9 cellular contexts compared by ENCODE assay signal in the genomic region with DNA sequence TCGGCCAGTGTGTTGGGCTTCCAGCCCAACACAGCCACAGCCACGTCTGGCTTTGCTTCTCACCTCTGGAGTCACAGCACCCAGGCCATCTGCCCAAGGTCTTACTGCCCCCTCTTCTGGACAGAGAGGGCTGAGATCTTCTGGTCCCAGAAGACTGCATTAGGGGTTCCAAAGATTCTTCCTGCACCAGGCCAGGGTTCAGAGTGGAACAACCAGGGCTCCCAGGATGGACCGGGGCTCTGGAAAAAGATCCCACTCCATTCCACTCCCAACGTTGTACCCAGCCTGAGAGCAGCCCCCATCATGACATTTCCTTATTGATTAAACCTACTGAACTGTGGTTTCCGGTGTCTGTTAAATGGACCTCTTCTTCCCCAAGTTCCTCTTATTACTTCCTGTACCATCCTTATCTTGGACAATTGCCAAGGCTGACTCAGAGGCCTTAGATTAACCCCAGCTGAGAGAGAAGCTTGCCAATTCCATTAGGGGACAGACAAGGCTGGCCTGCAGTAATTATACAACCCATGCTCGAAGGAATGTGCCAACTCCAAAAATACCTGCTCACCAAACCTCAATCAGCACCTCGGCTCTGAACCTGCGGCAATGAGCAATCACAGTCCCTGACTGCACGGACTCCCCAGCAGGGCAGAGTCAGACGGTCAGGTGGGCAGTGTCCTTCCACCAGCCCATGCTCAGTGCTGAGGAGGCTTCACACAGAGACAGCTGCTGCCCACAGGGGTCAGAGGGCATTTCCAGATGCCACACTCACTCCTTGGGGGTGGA. TPM values are rescaled to one million over a fixed set of nuclear protein-coding genes. Genes with fewer than 3 reads are reported as not detected.
DNase-seq lines count a peak whose midpoint lies in the region; ATAC-seq and TF ChIP-seq lines count a peak whose summit lies in the region.
"Had no signal": no experiment of that assay in that cellular context is flagged by ENCODE, and none has a peak within 500 bp of the region (broad histone marks: within the 10 kb centered on the region; RNA-seq: fewer than 3 reads in every experiment).

No MANE protein-coding gene starts in this region.

- H3K4me3 ChIP-seq in BLaER1 (peak overlapping the region; percentile 26; the same call in 1 of the 2 replicates), OCI-LY7 (ENCODE audit: low read depth, low read length, poor library complexity, severe bottlenecking) (peak overlapping the region; percentile 48)

- peak; percentile 80 for TF ChIP-seq CTCF in OCI-LY7 (conservative IDR thresholded peaks at IDR 0.05; ENCODE audit: low read length)

- H3K27ac Mint-ChIP-seq in central memory CD8-positive, alpha-beta T cell (ENCODE audit: low read depth) = peak overlapping the region; percentile 44

- H3K4me1 ChIP-seq in BLaER1 (peaks cover 80% of the 10 kb centered on the region), OCI-LY7 (ENCODE audit: insufficient read depth, low read length, poor library complexity, severe bottlenecking) (peaks cover 67% of the 10 kb centered on the region)

- peaks cover 25% of the 10 kb centered on the region; the same call in 1 of the 2 replicates for H3K27me3 ChIP-seq in BLaER1

- intact Hi-C loops in OCI-LY7 (cut with micrococcal nuclease; ENCODE audit: unreplicated experiment) = loop anchor here (1.0 kb wide), 2 partner anchors 58 to 66 kb away; no protein-coding TSS in a partner anchor

- H3K36me3 Mint-ChIP-seq in central memory CD8-positive, alpha-beta T cell (ENCODE audit: insufficient read depth) = no peaks in the 10 kb centered on the region

- H3K9ac ChIP-seq in BLaER1 = no peak overlapping the region
- H3K9ac ChIP-seq: KMS-11 had no signal

- H3K4me2 ChIP-seq in BLaER1 = peak overlapping the region; percentile 92
- H3K4me2 ChIP-seq in OCI-LY7 (ENCODE audit: low read length) = peak overlapping the region; percentile 90
- H3K4me2 ChIP-seq: KMS-11 had no signal

- peaks cover 20% of the 10 kb centered on the region for H3K4me1 Mint-ChIP-seq in central memory CD8-positive, alpha-beta T cell

- CTCF ChIA-PET in OCI-LY7 (lab: Charles Lee; ENCODE audit: unreplicated experiment) = interaction anchor here (1.4 kb wide), 1 partner anchor 110 kb away, joined by 3 read pairs; no protein-coding TSS in a partner anchor

- peaks cover 4% of the 10 kb centered on the region for H3K9me3 Mint-ChIP-seq in central memory CD8-positive, alpha-beta T cell

- no TSS peak for BruUV-seq in OCI-LY7 (replicated peaks; lab: Mats Ljungman, UMichigan)

- H3K4me3 Mint-ChIP-seq in central memory CD8-positive, alpha-beta T cell = peak overlapping the region; percentile 23

- H3K36me3 ChIP-seq in BLaER1 (peaks cover 7% of the 10 kb centered on the region; the same call in 1 of the 2 replicates), OCI-LY7 (ENCODE audit: insufficient read depth, low read length) (peaks cover 10% of the 10 kb centered on the region)

- H3K27ac ChIP-seq in BLaER1 (no peak overlapping the region), OCI-LY7 (ENCODE audit: low read depth, low read length, poor library complexity, severe bottlenecking) (peak overlapping the region; percentile 71)
- H3K27ac ChIP-seq: KMS-11 had no signal

- H4K20me1 ChIP-seq in BLaER1 (peaks cover 100% of the 10 kb centered on the region), OCI-LY7 (ENCODE audit: insufficient read depth, low read length) (no peaks in the 10 kb centered on the region)

- no peaks in the 10 kb centered on the region for H3K79me2 ChIP-seq in OCI-LY7 (ENCODE audit: insufficient read depth, low read depth, low read length)

- DNase-seq in HPDE6-E6E7 (ENCODE audit: extremely low spot score) = peak; percentile 89
- peak; percentile 93 for DNase-seq in OCI-LY7 (ENCODE audit: low spot score)
- no peak for DNase-seq in central memory CD8-positive, alpha-beta T cell (ENCODE audit: low spot score in 2 of 2)
- DNase-seq in left kidney (ENCODE audit: low read depth, low spot score) = peak; percentile 62
- DNase-seq in ureter (ENCODE audit: low spot score) = peak; percentile 77

- no peaks in the 10 kb centered on the region for H3K27me3 Mint-ChIP-seq in central memory CD8-positive, alpha-beta T cell

- peak overlapping the region; percentile 17; the same call in 1 of the 2 replicates for H2AFZ ChIP-seq in OCI-LY7 (ENCODE audit: low read length)

- no peaks in the 10 kb centered on the region for H3K9me2 ChIP-seq in OCI-LY7 (ENCODE audit: insufficient read depth, low read length)

- POLR2A ChIA-PET in OCI-LY7 (lab: Charles Lee) = interaction anchor here (0.6 to 1.5 kb wide), 4 partner anchors 23 to 106 kb away, joined by 3 to 5 read pairs (median 4); no protein-coding TSS in a partner anchor

- peak; percentile 62 for ATAC-seq in GM18858 (IDR thresholded peaks at IDR 0.05; ENCODE audit: unreplicated experiment)
- peak; percentile 60 for ATAC-seq in central memory CD8-positive, alpha-beta T cell (replicated peaks; ENCODE audit: extremely low read depth, poor library complexity, severe bottlenecking)
- no peak for ATAC-seq in GM19328 (IDR thresholded peaks at IDR 0.05; ENCODE audit: unreplicated experiment)

- H3K9me3 ChIP-seq in BLaER1 = peaks cover 16% of the 10 kb centered on the region
- peaks cover 7% of the 10 kb centered on the region; the same call in 1 of the 2 replicates for H3K9me3 ChIP-seq in OCI-LY7 (ENCODE audit: low read length)

RNA-seq across cellular contexts. Expression of a gene that starts 47.9 kb away (rescaled TPM):
- not detected in 2 replicates for total RNA-seq in OCI-LY7 (2014; rRNA removed; shearing (Covaris generic))
- total RNA-seq in OCI-LY7 (2022) (not detected in 2 replicates), ureter (0.05 TPM)

RNA-seq across cellular contexts. Expression of a gene that starts 50.7 kb away (rescaled TPM):
- 5.8 and 6.1 TPM in 2 replicates for total RNA-seq in OCI-LY7 (2014; rRNA removed; shearing (Covaris generic))
- total RNA-seq in OCI-LY7 (2022) = 12.2 and 12.8 TPM in 2 replicates
- 5.4 TPM for total RNA-seq in ureter

Comparison
In these comparisons a context has a peak if more than half of its experiments do, and no peak if none do; other contexts are left out.
1. DNase-seq: peak in HPDE6-E6E7 (single experiment), OCI-LY7 (single experiment), left kidney (single experiment) and ureter (single experiment); none in central memory CD8-positive, alpha-beta T cell (0 of 2).